In the genomic region with DNA sequence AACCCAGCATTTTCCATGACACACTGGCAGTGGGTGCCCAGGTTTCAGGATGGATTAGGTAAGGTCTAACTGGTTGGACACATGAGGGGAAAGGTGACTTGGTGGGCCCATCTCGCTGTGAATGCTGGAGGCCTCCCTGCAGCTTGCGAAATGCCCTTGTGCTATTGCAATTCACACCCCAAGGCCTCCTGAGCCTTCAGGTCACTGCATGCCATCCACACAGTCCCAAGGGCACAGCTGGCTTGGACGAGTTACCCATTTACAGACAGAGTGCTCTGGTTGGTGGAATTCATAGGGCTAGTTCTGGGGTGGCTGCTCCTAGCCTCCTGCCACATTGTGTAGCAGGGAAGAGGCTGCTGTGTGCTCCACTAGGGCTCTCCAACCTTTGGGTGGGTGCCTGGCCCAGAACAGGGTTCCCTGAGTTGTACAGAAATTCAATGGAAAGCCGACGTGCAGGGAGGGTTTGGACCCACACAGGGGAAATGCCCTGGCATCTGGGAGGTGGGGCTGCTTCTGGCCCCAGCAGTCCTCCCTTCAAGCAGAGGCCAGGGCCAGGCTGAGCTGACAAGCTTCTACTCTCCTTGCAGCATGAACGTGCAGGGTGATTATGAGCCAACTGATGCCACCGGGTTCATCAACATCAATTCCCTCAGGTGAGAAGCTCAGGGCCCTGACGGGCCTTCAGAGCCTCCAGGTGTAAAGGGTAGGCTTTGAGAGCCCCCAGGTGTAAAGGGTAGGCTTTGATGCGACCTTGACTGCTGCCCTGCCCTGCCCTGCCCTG, we compare ENCODE assay signal across 1 cellular context.
TF ChIP-seq lines count a peak whose summit lies in the region.

No MANE protein-coding gene starts in this region.

TF ChIP-seq in HepG2, 621 proteins besides CTCF, POLR2A, EP300 and RAD21 (continued from another document and continues in another):
- TF ChIP-seq PRDM4 (CRISPR knock-in tag; IDR thresholded peaks at IDR 0.05; ENCODE audit: borderline replicate concordance) = no peak
- TF ChIP-seq, protein P1, sequence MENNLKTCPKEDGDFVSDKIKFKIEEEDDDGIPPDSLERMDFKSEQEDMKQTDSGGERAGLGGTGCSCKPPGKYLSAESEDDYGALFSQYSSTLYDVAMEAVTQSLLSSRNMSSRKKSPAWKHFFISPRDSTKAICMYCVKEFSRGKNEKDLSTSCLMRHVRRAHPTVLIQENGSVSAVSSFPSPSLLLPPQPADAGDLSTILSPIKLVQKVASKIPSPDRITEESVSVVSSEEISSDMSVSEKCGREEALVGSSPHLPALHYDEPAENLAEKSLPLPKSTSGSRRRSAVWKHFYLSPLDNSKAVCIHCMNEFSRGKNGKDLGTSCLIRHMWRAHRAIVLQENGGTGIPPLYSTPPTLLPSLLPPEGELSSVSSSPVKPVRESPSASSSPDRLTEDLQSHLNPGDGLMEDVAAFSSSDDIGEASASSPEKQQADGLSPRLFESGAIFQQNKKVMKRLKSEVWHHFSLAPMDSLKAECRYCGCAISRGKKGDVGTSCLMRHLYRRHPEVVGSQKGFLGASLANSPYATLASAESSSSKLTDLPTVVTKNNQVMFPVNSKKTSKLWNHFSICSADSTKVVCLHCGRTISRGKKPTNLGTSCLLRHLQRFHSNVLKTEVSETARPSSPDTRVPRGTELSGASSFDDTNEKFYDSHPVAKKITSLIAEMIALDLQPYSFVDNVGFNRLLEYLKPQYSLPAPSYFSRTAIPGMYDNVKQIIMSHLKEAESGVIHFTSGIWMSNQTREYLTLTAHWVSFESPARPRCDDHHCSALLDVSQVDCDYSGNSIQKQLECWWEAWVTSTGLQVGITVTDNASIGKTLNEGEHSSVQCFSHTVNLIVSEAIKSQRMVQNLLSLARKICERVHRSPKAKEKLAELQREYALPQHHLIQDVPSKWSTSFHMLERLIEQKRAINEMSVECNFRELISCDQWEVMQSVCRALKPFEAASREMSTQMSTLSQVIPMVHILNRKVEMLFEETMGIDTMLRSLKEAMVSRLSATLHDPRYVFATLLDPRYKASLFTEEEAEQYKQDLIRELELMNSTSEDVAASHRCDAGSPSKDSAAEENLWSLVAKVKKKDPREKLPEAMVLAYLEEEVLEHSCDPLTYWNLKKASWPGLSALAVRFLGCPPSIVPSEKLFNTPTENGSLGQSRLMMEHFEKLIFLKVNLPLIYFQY (CRISPR knock-in tag; IDR thresholded peaks at IDR 0.05; ENCODE audit: borderline replicate concordance) = peak; percentile 69; the same call in 1 of the 2 replicates
- TF ChIP-seq REPIN1 (CRISPR knock-in tag; IDR thresholded peaks at IDR 0.05; ENCODE audit: borderline replicate concordance, low read depth) = peak; percentile 90
- TF ChIP-seq SMYD3 (CRISPR knock-in tag; IDR thresholded peaks at IDR 0.05) = no peak
- no peak for TF ChIP-seq NFATC3 (CRISPR knock-in tag; IDR thresholded peaks at IDR 0.05)
- TF ChIP-seq ZNF704 (CRISPR knock-in tag; IDR thresholded peaks at IDR 0.05; ENCODE audit: borderline replicate concordance) = no peak; the same call in 1 of the 2 replicates
- peak; percentile 99 for TF ChIP-seq CEBPG (CRISPR knock-in tag; IDR thresholded peaks at IDR 0.05)
- no peak for TF ChIP-seq MTF1 (CRISPR knock-in tag; IDR thresholded peaks at IDR 0.05)
- TF ChIP-seq HIVEP1 (CRISPR knock-in tag; IDR thresholded peaks at IDR 0.05) = peak; percentile 27; the same call in 1 of the 2 replicates
- TF ChIP-seq KLF16 (CRISPR knock-in tag; IDR thresholded peaks at IDR 0.05) = peak in 1 of 2 experiments; percentile 92; a peak in 2 of 4 replicates
- 0 out of 2 replicates have a peak, but pooled peaks have one; percentile 10 for TF ChIP-seq MAZ (IDR thresholded peaks at IDR 0.05; ENCODE audit: borderline replicate concordance, low read depth, low read length)
- TF ChIP-seq MAZ (CRISPR knock-in tag; IDR thresholded peaks at IDR 0.05; ENCODE audit: low read depth) = peak; percentile 65
- TF ChIP-seq ZNF468 (CRISPR knock-in tag; IDR thresholded peaks at IDR 0.05) = no peak; the same call in 1 of the 2 replicates
- TF ChIP-seq ISX (CRISPR knock-in tag; conservative IDR thresholded peaks at IDR 0.05) = no peak
- TF ChIP-seq TEAD3 (CRISPR knock-in tag; optimal IDR thresholded peaks at IDR 0.05; ENCODE audit: borderline replicate concordance) = peak; percentile 96
- TF ChIP-seq ZNF644 (CRISPR knock-in tag; IDR thresholded peaks at IDR 0.05; ENCODE audit: low read depth) = peak; percentile 90; the same call in 1 of the 2 replicates
- TF ChIP-seq ESRRA (CRISPR knock-in tag; IDR thresholded peaks at IDR 0.05; ENCODE audit: low read depth) = peak; percentile 97
- TF ChIP-seq IRX3 (CRISPR knock-in tag; IDR thresholded peaks at IDR 0.05; ENCODE audit: borderline replicate concordance, low read depth) = no peak; the same call in 1 of the 2 replicates
- TF ChIP-seq, protein P2, sequence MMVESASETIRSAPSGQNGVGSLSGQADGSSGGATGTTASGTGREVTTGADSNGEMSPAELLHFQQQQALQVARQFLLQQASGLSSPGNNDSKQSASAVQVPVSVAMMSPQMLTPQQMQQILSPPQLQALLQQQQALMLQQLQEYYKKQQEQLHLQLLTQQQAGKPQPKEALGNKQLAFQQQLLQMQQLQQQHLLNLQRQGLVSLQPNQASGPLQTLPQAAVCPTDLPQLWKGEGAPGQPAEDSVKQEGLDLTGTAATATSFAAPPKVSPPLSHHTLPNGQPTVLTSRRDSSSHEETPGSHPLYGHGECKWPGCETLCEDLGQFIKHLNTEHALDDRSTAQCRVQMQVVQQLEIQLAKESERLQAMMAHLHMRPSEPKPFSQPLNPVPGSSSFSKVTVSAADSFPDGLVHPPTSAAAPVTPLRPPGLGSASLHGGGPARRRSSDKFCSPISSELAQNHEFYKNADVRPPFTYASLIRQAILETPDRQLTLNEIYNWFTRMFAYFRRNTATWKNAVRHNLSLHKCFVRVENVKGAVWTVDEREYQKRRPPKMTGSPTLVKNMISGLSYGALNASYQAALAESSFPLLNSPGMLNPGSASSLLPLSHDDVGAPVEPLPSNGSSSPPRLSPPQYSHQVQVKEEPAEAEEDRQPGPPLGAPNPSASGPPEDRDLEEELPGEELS (CRISPR knock-in tag; IDR thresholded peaks at IDR 0.05) = peak; percentile 83
- no peak for TF ChIP-seq PHB2 (IDR thresholded peaks at IDR 0.05; ENCODE audit: partially characterized antibody)
- TF ChIP-seq HDAC6 (IDR thresholded peaks at IDR 0.05; ENCODE audit: low read depth, low read length) = no peak
- no peak for TF ChIP-seq ARHGAP35 (CRISPR knock-in tag; IDR thresholded peaks at IDR 0.05; ENCODE audit: borderline replicate concordance)
- TF ChIP-seq AGO1 (IDR thresholded peaks at IDR 0.05; ENCODE audit: low read depth, low read length, poor library complexity, severe bottlenecking) = no peak
- TF ChIP-seq ZNF7 (CRISPR knock-in tag; IDR thresholded peaks at IDR 0.05) = no peak
- TF ChIP-seq ZNF10 (CRISPR knock-in tag; IDR thresholded peaks at IDR 0.05; ENCODE audit: borderline replicate concordance, low read depth) = no peak
- no peak for TF ChIP-seq ZNF234 (CRISPR knock-in tag; conservative IDR thresholded peaks at IDR 0.05)
- TF ChIP-seq ZNF784 (CRISPR knock-in tag; IDR thresholded peaks at IDR 0.05; ENCODE audit: borderline replicate concordance) = peak; percentile 89; the same call in 1 of the 2 replicates
- TF ChIP-seq MLXIP (CRISPR knock-in tag; IDR thresholded peaks at IDR 0.05; ENCODE audit: borderline replicate concordance) = peak; percentile 80; the same call in 1 of the 2 replicates
- TF ChIP-seq GATAD2A (CRISPR knock-in tag; IDR thresholded peaks at IDR 0.05) = peak; percentile 96
- no peak for TF ChIP-seq PCBP1 (IDR thresholded peaks at IDR 0.05; ENCODE audit: borderline replicate concordance, low read depth, low read length)
- peak; percentile 88 for TF ChIP-seq TARDBP (CRISPR knock-in tag; IDR thresholded peaks at IDR 0.05)
- peak; percentile 69; the same call in 1 of the 2 replicates for TF ChIP-seq ZFP37 (CRISPR knock-in tag; IDR thresholded peaks at IDR 0.05; ENCODE audit: borderline replicate concordance)
- peak; percentile 49 for TF ChIP-seq AGO2 (optimal IDR thresholded peaks at IDR 0.05; ENCODE audit: low read depth, low read length)
- TF ChIP-seq, protein P3, sequence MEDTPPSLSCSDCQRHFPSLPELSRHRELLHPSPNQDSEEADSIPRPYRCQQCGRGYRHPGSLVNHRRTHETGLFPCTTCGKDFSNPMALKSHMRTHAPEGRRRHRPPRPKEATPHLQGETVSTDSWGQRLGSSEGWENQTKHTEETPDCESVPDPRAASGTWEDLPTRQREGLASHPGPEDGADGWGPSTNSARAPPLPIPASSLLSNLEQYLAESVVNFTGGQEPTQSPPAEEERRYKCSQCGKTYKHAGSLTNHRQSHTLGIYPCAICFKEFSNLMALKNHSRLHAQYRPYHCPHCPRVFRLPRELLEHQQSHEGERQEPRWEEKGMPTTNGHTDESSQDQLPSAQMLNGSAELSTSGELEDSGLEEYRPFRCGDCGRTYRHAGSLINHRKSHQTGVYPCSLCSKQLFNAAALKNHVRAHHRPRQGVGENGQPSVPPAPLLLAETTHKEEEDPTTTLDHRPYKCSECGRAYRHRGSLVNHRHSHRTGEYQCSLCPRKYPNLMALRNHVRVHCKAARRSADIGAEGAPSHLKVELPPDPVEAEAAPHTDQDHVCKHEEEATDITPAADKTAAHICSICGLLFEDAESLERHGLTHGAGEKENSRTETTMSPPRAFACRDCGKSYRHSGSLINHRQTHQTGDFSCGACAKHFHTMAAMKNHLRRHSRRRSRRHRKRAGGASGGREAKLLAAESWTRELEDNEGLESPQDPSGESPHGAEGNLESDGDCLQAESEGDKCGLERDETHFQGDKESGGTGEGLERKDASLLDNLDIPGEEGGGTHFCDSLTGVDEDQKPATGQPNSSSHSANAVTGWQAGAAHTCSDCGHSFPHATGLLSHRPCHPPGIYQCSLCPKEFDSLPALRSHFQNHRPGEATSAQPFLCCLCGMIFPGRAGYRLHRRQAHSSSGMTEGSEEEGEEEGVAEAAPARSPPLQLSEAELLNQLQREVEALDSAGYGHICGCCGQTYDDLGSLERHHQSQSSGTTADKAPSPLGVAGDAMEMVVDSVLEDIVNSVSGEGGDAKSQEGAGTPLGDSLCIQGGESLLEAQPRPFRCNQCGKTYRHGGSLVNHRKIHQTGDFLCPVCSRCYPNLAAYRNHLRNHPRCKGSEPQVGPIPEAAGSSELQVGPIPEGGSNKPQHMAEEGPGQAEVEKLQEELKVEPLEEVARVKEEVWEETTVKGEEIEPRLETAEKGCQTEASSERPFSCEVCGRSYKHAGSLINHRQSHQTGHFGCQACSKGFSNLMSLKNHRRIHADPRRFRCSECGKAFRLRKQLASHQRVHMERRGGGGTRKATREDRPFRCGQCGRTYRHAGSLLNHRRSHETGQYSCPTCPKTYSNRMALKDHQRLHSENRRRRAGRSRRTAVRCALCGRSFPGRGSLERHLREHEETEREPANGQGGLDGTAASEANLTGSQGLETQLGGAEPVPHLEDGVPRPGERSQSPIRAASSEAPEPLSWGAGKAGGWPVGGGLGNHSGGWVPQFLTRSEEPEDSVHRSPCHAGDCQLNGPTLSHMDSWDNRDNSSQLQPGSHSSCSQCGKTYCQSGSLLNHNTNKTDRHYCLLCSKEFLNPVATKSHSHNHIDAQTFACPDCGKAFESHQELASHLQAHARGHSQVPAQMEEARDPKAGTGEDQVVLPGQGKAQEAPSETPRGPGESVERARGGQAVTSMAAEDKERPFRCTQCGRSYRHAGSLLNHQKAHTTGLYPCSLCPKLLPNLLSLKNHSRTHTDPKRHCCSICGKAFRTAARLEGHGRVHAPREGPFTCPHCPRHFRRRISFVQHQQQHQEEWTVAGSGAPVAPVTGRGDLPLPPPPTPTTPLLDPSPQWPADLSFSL (CRISPR knock-in tag; IDR thresholded peaks at IDR 0.05) = no peak
- TF ChIP-seq HMG20A (CRISPR knock-in tag; IDR thresholded peaks at IDR 0.05; ENCODE audit: borderline replicate concordance) = peak; percentile 62; the same call in 1 of the 2 replicates
